9 cellular contexts compared by ENCODE assay signal in the genomic region with DNA sequence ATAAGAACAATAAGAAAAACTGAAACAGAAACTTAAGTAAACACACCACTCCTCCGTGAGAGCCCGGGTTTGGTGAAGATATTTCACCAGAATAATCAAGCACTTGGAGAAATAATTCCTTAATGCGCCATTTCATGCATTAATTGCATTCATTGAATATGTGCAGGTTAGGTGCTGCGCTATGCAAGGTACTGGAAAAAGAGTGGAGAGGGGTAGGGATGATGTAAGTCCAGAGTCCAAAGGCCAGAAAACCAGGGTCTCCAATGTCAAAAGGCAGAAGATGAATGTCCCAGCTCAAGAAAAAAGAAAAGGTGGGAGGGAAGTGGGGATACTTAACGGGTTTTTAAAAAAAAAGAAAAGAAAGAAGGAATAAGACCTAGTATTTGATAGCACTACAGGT. TPM values are rescaled to one million over a fixed set of nuclear protein-coding genes. Genes with fewer than 3 reads are reported as not detected.
DNase-seq lines count a peak whose midpoint lies in the region; ATAC-seq, FAIRE-seq and TF ChIP-seq lines count a peak whose summit lies in the region.
"Had no signal": no experiment of that assay in that cellular context is flagged by ENCODE, and none has a peak within 500 bp of the region (broad histone marks: within the 10 kb centered on the region; RNA-seq: fewer than 3 reads in every experiment).

No MANE protein-coding gene starts in this region.

- H3K27ac Mint-ChIP-seq in glutamatergic neuron (ENCODE audit: unreplicated experiment): no peak overlapping the region
- H3K27ac Mint-ChIP-seq: activated naive CD4-positive, alpha-beta T cell treated with anti-CD3 and anti-CD28 coated beads for 36 hours; T-helper 17 cell had no signal

- no peaks in the 10 kb centered on the region for H3K4me1 ChIP-seq in GM12878 (ENCODE audit: control insufficient read depth, insufficient read depth, low read length)
- peaks cover 0 to 4% of the 10 kb centered on the region in 2 donors for H3K4me1 ChIP-seq in thyroid gland

- no peak for TF ChIP-seq EP300 in GM12878 (IDR thresholded peaks at IDR 0.05; ENCODE audit: borderline replicate concordance in 1 of 2, control insufficient read depth in 1 of 2, low read depth in 2 of 2, low read length in 2 of 2)

- H3K27me3 Mint-ChIP-seq in glutamatergic neuron (ENCODE audit: unreplicated experiment): peaks cover 9% of the 10 kb centered on the region
- H3K27me3 Mint-ChIP-seq: T-helper 17 cell had no signal

- intact Hi-C loops in GM12878 (cut with micrococcal nuclease; ENCODE audit: unreplicated experiment): no loop called here
- intact Hi-C loops in lower leg skin (cut with DNase I; ENCODE audit: low total_unique reads): no loop called here
- intact Hi-C loops in thyroid gland (cut with DNase I): no loop called here

- no peaks in the 10 kb centered on the region for H3K36me3 ChIP-seq in GM12878 (ENCODE audit: control insufficient read depth in 2 of 2, insufficient read depth in 2 of 2, low read length in 1 of 2)
- H3K36me3 ChIP-seq in thyroid gland: no peaks in the 10 kb centered on the region

- H3K36me3 Mint-ChIP-seq in glutamatergic neuron (ENCODE audit: unreplicated experiment): peaks cover 10% of the 10 kb centered on the region

- H3K27me3 ChIP-seq in GM12878 (replicated peaks in 1 of 2; ENCODE audit: control insufficient read depth in 2 of 2, insufficient read depth in 2 of 2, low read length in 1 of 2): no peaks in the 10 kb centered on the region
- peaks cover 7% of the 10 kb centered on the region for H3K27me3 ChIP-seq in thyroid gland

- FAIRE-seq in GM12878 (lab: Jason Lieb, UNC) (no peak), GM12891 (lab: Jason Lieb, UNC) (no peak)

- H3K9me3 ChIP-seq in GM12878 (replicated peaks; ENCODE audit: control insufficient read depth, insufficient read depth, low read length): peaks cover 6% of the 10 kb centered on the region; the same call in 2 of the 3 replicates
- no peaks in the 10 kb centered on the region for H3K9me3 ChIP-seq in thyroid gland

- 20% methylated on average over 5 of the region's 5 CpGs for WGBS in GM12878 (ENCODE audit: insufficient coverage, insufficient replicate concordance, low lambda C conversion rate, missing lambda C conversion rate)
- WGBS in lower leg skin, 2 donors: 39 to 46% methylated on average over 5 of the region's 5 CpGs
- WGBS in thyroid gland, 2 donors: 26 to 45% methylated on average over 5 of the region's 5 CpGs

- in situ Hi-C loops in GM12878 (cut with MboI): no loop called here

- no TSS peak for BruUV-seq in GM12878 (replicated peaks; lab: Mats Ljungman, UMichigan)

- H3K4me2 ChIP-seq in GM12878 (ENCODE audit: control insufficient read depth, insufficient read depth): peak overlapping the region; percentile 53; the same call in 1 of the 2 replicates

- H3K9me3 Mint-ChIP-seq in glutamatergic neuron (ENCODE audit: unreplicated experiment): peaks cover 8% of the 10 kb centered on the region

- SMC1A ChIA-PET in GM12878 (lab: Charles Lee; ENCODE audit: uncharacterized antibody, unreplicated experiment): no interaction called here

- H3K27ac ChIP-seq in GM12878 (ENCODE audit: control insufficient read depth, insufficient read depth) (peak overlapping the region; percentile 60; the same call in 1 of the 2 replicates), thyroid gland (peak overlapping the region in 1 of 3 donors; percentile 60)

- POLR2A ChIA-PET in GM12878 (lab: Charles Lee): no interaction called here

- TF ChIP-seq CTCF in HFF-Myc (IDR thresholded peaks at IDR 0.05; ENCODE audit: low read depth, low read length, missing control alignments) (no peak), GM12878 (IDR thresholded peaks at IDR 0.05 in 2 of 3, conservative IDR thresholded peaks at IDR 0.05 in 1 of 3; ENCODE audit: control insufficient read depth in 2 of 3, extremely low read depth in 1 of 3, insufficient read depth in 1 of 3, low read depth in 3 of 3, low read length in 3 of 3) (no peak), lower leg skin (IDR thresholded peaks at IDR 0.05) (no peak), thyroid gland (IDR thresholded peaks at IDR 0.05) (no peak), glutamatergic neuron (IDR thresholded peaks at IDR 0.05; ENCODE audit: partially characterized antibody, unreplicated experiment) (no peak)

- no peak for DNase-seq in HFF-Myc (ENCODE audit: extremely low read depth, low read depth)
- no peak for DNase-seq in GM12878 (ENCODE audit: low read depth, low spot score)
- no peak for DNase-seq in lower leg skin (ENCODE audit: low spot score in 2 of 2)
- DNase-seq in thyroid gland: no peak
- DNase-seq in GM12891 (ENCODE audit: insufficient read length, low spot score): no peak
- DNase-seq in NK-92 treated with Interleukin-12 subunit alpha and Interleukin-12 subunit beta, amount 100 ng/mL, for 24 hours (lab: John Stamatoyannopoulos, UW): no peak
- DNase-seq in glutamatergic neuron: no peak

- TF ChIP-seq POLR2A in GM12878 (IDR thresholded peaks at IDR 0.05; ENCODE audit: low read depth, low read length): no peak
- TF ChIP-seq POLR2A in lower leg skin (IDR thresholded peaks at IDR 0.05): no peak
- TF ChIP-seq POLR2A in thyroid gland (IDR thresholded peaks at IDR 0.05): no peak
- no peak for TF ChIP-seq POLR2A in GM12891 (IDR thresholded peaks at IDR 0.05; ENCODE audit: low read depth, low read length)

- H4K20me1 ChIP-seq in GM12878 (ENCODE audit: control insufficient read depth, insufficient read depth): no peaks in the 10 kb centered on the region

- H3K79me2 ChIP-seq in GM12878 (ENCODE audit: control insufficient read depth, insufficient read depth, low read length): no peaks in the 10 kb centered on the region

- no peak for TF ChIP-seq RAD21 in GM12878 (IDR thresholded peaks at IDR 0.05; ENCODE audit: insufficient read depth, low read depth, low read length)

- peak overlapping the region; percentile 45; the same call in 1 of the 2 replicates for H3K9ac ChIP-seq in GM12878 (ENCODE audit: control insufficient read depth, insufficient read depth, low read length)

- CTCF ChIA-PET in GM12878 (lab: Yijun Ruan, JAX): no interaction called here

- ATAC-seq in GM12878: no peak

- H3K4me1 Mint-ChIP-seq in glutamatergic neuron (ENCODE audit: low read depth, unreplicated experiment): no peaks in the 10 kb centered on the region
- H3K4me1 Mint-ChIP-seq: T-helper 17 cell had no signal

- peak overlapping the region; percentile 94 for H2AFZ ChIP-seq in GM12878 (ENCODE audit: control insufficient read depth, low read depth, low read length)

- no peak overlapping the region for H3K4me3 Mint-ChIP-seq in glutamatergic neuron (ENCODE audit: unreplicated experiment)
- H3K4me3 Mint-ChIP-seq: activated naive CD4-positive, alpha-beta T cell treated with anti-CD3 and anti-CD28 coated beads for 36 hours; T-helper 17 cell had no signal

- H3K4me3 ChIP-seq in HFF-Myc (replicated peaks; ENCODE audit: low read depth, low read length) (peak overlapping the region; percentile 74), GM12878 (peak overlapping the region; percentile 66), lower leg skin (ENCODE audit: low read depth, poor library complexity, severe bottlenecking) (peak overlapping the region; percentile 71), thyroid gland (replicated peaks in 1 of 3) (peak overlapping the region in 2 of 3 donors; percentile 66 to 74)

- RAD21 ChIA-PET in GM12878 (lab: Charles Lee; ENCODE audit: unreplicated experiment): no interaction called here

TF ChIP-seq in GM12891, 5 proteins besides CTCF, POLR2A, EP300 and RAD21 (continues in another document):
- TF ChIP-seq POLR2AphosphoS5 (IDR thresholded peaks at IDR 0.05; ENCODE audit: low read depth, low read length): no peak

RNA-seq across cellular contexts. Expression of a gene that starts 0.7 kb away (rescaled TPM):
- total RNA-seq in GM12878 (2013; cell fraction: nucleolus; rRNA removed): not detected in 2 replicates
- total RNA-seq in GM12878 (2014; rRNA removed) (0.79 and 1.3 TPM in 2 replicates), GM12878 (2014; rRNA removed; fragmentation: Illumina TruSeq; extraction: Trizol) (1.7 and 2.3 TPM in 2 replicates), GM12878 (2021) (1.3 and 1.6 TPM in 2 replicates), lower leg skin (1 to 10 TPM in 3 of 4 donors, under 1 TPM in 1; 0.56 to 2.1 (median 1.2) TPM), thyroid gland (1 to 10 TPM; 3.2 to 5.8 (median 4.6) TPM), glutamatergic neuron (ENCODE audit: unreplicated experiment) (7.9 TPM)
- 0.98 TPM for polyA plus RNA-seq in GM12878 (2011; ENCODE audit: low read depth)
- polyA plus RNA-seq in GM12878 (2011; rRNA removed) (not detected in 2 replicates), GM12878 (2014; fragmentation: Illumina TruSeq; extraction: Trizol) (1.4 and 2.3 TPM in 2 replicates), GM12878 (2014; fragmentation: Nextera tagmentation; extraction: Ambion mirVana) (under 1 TPM; 0.47 to 0.60 TPM), GM12878 (2014; rRNA removed) (0.66 and 0.81 TPM in 2 replicates), GM12878 (2016; fragmentation: Nextera tagmentation; extraction: Ambion mirVana) (1 to 10 TPM; 1.4 to 1.6 TPM)
- polyA plus RNA-seq in GM12878 (2011; cell fraction: cytosol; rRNA removed): not detected in 2 replicates
- polyA plus RNA-seq in GM12878 (2011; cell fraction: nucleus; rRNA removed): not detected in 2 replicates
- polyA plus RNA-seq in GM12878 (2012): 1.7 and 1.8 TPM in 2 replicates
- polyA minus RNA-seq in GM12878 (2011; rRNA and poly(A)+ RNA removed): not detected in 2 replicates
- not detected in 2 replicates for polyA minus RNA-seq in GM12878 (2011; cell fraction: cytosol; rRNA and poly(A)+ RNA removed)
- polyA minus RNA-seq in GM12878 (2011; cell fraction: nucleus; rRNA and poly(A)+ RNA removed): not detected in 2 replicates
- polyA plus RNA-seq in GM12891 (2012; ENCODE audit: low read depth, missing spikeins): 0.71 TPM

RNA-seq across cellular contexts. Expression of a gene that starts 45.2 kb away (rescaled TPM):
- total RNA-seq in GM12878 (2013; cell fraction: nucleolus; rRNA removed): not detected in 2 replicates
- total RNA-seq in GM12878 (2014; rRNA removed) (0.27 and 0.34 TPM in 2 replicates), GM12878 (2014; rRNA removed; fragmentation: Illumina TruSeq; extraction: Trizol) (0.18 and 0.55 TPM in 2 replicates), GM12878 (2021) (0.18 TPM in 1 of 2 replicates, not detected in the other), lower leg skin (1 to 10 TPM in 2 of 4 donors, under 1 TPM in 1, not detected in 1; 0.27 to 1.4 (median 1.0) TPM), thyroid gland (1 to 10 TPM in 1 of 4 donors, under 1 TPM in 3; 0.33 to 3.0 (median 0.59) TPM), glutamatergic neuron (ENCODE audit: unreplicated experiment) (18.4 TPM)
- polyA plus RNA-seq in GM12878 (2011; ENCODE audit: low read depth): 0.46 TPM
- polyA plus RNA-seq in GM12878 (2011; rRNA removed) (0.10 and 0.27 TPM in 2 replicates), GM12878 (2014; fragmentation: Illumina TruSeq; extraction: Trizol) (0.43 and 1.2 TPM in 2 replicates), GM12878 (2014; fragmentation: Nextera tagmentation; extraction: Ambion mirVana) (under 1 TPM; 0.20 to 0.72 TPM), GM12878 (2014; rRNA removed) (0.31 and 0.33 TPM in 2 replicates), GM12878 (2016; fragmentation: Nextera tagmentation; extraction: Ambion mirVana) (under 1 TPM; 0.21 to 0.29 TPM)
- polyA plus RNA-seq in GM12878 (2011; cell fraction: cytosol; rRNA removed): 0.08 and 0.10 TPM in 2 replicates
- polyA plus RNA-seq in GM12878 (2011; cell fraction: nucleus; rRNA removed): 0.07 TPM in 2 replicates
- 0.47 and 0.55 TPM in 2 replicates for polyA plus RNA-seq in GM12878 (2012)
- 0.36 and 0.37 TPM in 2 replicates for polyA minus RNA-seq in GM12878 (2011; rRNA and poly(A)+ RNA removed)
- polyA minus RNA-seq in GM12878 (2011; cell fraction: cytosol; rRNA and poly(A)+ RNA removed): not detected in 2 replicates
- polyA minus RNA-seq in GM12878 (2011; cell fraction: nucleus; rRNA and poly(A)+ RNA removed): not detected in 2 replicates
- polyA plus RNA-seq in GM12891 (2012; ENCODE audit: low read depth, missing spikeins): 0.13 TPM
